27 cellular contexts compared by ENCODE assay signal in genomic region chr18:59571953-59572352, GRCh38.
"Had no signal": no experiment of that assay in that cellular context is flagged by ENCODE, and none has a peak within 500 bp of the region (broad histone marks: within the 10 kb centered on the region; RNA-seq: fewer than 3 reads in every experiment).

No MANE protein-coding gene starts in this region.

- FAIRE-seq: colon, frontal cortex, keratinocyte, pancreas had no signal

- H3K27ac Mint-ChIP-seq: memory B cell; naive B cell; natural killer cell treated with Interleukin-12 subunit alpha and Interleukin-12 subunit beta and Interleukin-15 and Interleukin-18, amount 100 ng/mL, for 72 hours; progenitor cell of endocrine pancreas; stimulated activated effector memory CD8-positive, alpha-beta T cell treated with anti-CD3 and anti-CD28 coated beads, Interleukin-12 subunit alpha, Interleukin-12 subunit beta, amount 100 ng/mL, for 72 hours had no signal

- DNase-seq: dorsolateral prefrontal cortex; effector CD4-positive, alpha-beta T cell; erythroblast; esophagus squamous epithelium; head of caudate nucleus; mucosa of descending colon; naive B cell; nucleus accumbens; pancreas; stimulated activated CD4-positive, alpha-beta T cell treated with anti-CD3 and anti-CD28 coated beads, Interleukin-2, amount 100 ng/mL, for 24 hours; stimulated activated CD4-positive, alpha-beta T cell treated with anti-CD3 and anti-CD28 coated beads, Interleukin-4, amount 100 ng/mL, for 24 hours; stimulated activated naive CD4-positive, alpha-beta T cell treated with Interleukin-2 at 50 U/mL for 16 hours; stomach; thyroid gland; trophoblast cell had no signal

- H3K4me1 Mint-ChIP-seq: memory B cell; stimulated activated effector memory CD8-positive, alpha-beta T cell treated with anti-CD3 and anti-CD28 coated beads, Interleukin-12 subunit alpha, Interleukin-12 subunit beta, amount 100 ng/mL, for 72 hours had no signal

- H3K36me3 Mint-ChIP-seq: memory B cell; naive B cell; natural killer cell treated with Interleukin-12 subunit alpha and Interleukin-12 subunit beta and Interleukin-15 and Interleukin-18, amount 100 ng/mL, for 72 hours; stimulated activated effector memory CD8-positive, alpha-beta T cell treated with anti-CD3 and anti-CD28 coated beads, Interleukin-12 subunit alpha, Interleukin-12 subunit beta, amount 100 ng/mL, for 72 hours had no signal

- H3K4me3 ChIP-seq: dorsolateral prefrontal cortex, esophagus squamous epithelium, lung, mucosa of descending colon, pancreas, right atrium auricular region, stomach, thyroid gland, vagina had no signal

- H3K9me3 Mint-ChIP-seq: memory B cell; naive B cell; natural killer cell treated with Interleukin-12 subunit alpha and Interleukin-12 subunit beta and Interleukin-15 and Interleukin-18, amount 100 ng/mL, for 72 hours had no signal

- ATAC-seq: left lobe of liver; mucosa of descending colon; natural killer cell treated with Interleukin-12 subunit alpha and Interleukin-12 subunit beta and Interleukin-15 and Interleukin-18, amount 100 ng/mL, for 72 hours; pancreas; sciatic nerve; stimulated activated effector memory CD8-positive, alpha-beta T cell treated with anti-CD3 and anti-CD28 coated beads, Interleukin-12 subunit alpha, Interleukin-12 subunit beta, amount 100 ng/mL, for 72 hours had no signal

- H3K4me3 Mint-ChIP-seq: memory B cell; naive B cell; natural killer cell treated with Interleukin-12 subunit alpha and Interleukin-12 subunit beta and Interleukin-15 and Interleukin-18, amount 100 ng/mL, for 72 hours; stimulated activated effector memory CD8-positive, alpha-beta T cell treated with anti-CD3 and anti-CD28 coated beads, Interleukin-12 subunit alpha, Interleukin-12 subunit beta, amount 100 ng/mL, for 72 hours had no signal
